In genomic region chr2:121588357-121588756, GRCh38 we compare ENCODE assay signal across 21 cellular contexts. TPM values are rescaled to one million over a fixed set of nuclear protein-coding genes. Genes with fewer than 3 reads are reported as not detected.
"Had no signal": no experiment of that assay in that cellular context is flagged by ENCODE, and none has a peak within 500 bp of the region (broad histone marks: within the 10 kb centered on the region; RNA-seq: fewer than 3 reads in every experiment).

No MANE protein-coding gene starts in this region.

- H3K9me3 Mint-ChIP-seq: naive thymus-derived CD4-positive, alpha-beta T cell; stimulated activated effector memory CD8-positive, alpha-beta T cell treated with anti-CD3 and anti-CD28 coated beads, Interleukin-12 subunit alpha, Interleukin-12 subunit beta, amount 100 ng/mL, for 72 hours had no signal

- H3K27ac ChIP-seq: cardiac muscle cell, colonic mucosa, lower lobe of right lung, neutrophil, psoas muscle, right lobe of liver, thyroid gland, uterus, VCaP had no signal

- H3K27ac Mint-ChIP-seq: naive thymus-derived CD4-positive, alpha-beta T cell; stimulated activated effector memory CD8-positive, alpha-beta T cell treated with anti-CD3 and anti-CD28 coated beads, Interleukin-12 subunit alpha, Interleukin-12 subunit beta, amount 100 ng/mL, for 72 hours had no signal

- H3K4me1 ChIP-seq: colonic mucosa, lower lobe of right lung, right lobe of liver, uterus had no signal

- H3K9me3 ChIP-seq: colonic mucosa, lower lobe of right lung, neutrophil, psoas muscle, right lobe of liver, thyroid gland, uterus had no signal

- ATAC-seq: lower lobe of right lung; naive thymus-derived CD4-positive, alpha-beta T cell; psoas muscle; right lobe of liver; stimulated activated effector memory CD8-positive, alpha-beta T cell treated with anti-CD3 and anti-CD28 coated beads, Interleukin-12 subunit alpha, Interleukin-12 subunit beta, amount 100 ng/mL, for 72 hours had no signal

- H3K27me3 ChIP-seq: cardiac muscle cell, colonic mucosa, neutrophil, right lobe of liver, thyroid gland, uterus had no signal

- DNase-seq: activated CD4-positive, alpha-beta T cell treated with anti-CD3 and anti-CD28 coated beads for 48 hours; activated naive CD4-positive, alpha-beta T cell treated with anti-CD3 and anti-CD28 coated beads, Interleukin-2, amount 50 U/mL, for 16 hours; activated T-cell treated with anti-CD3 and anti-CD28 coated beads for 4 hours; anterior cingulate cortex; colonic mucosa; effector CD4-positive, alpha-beta T cell; erythroblast; glutamatergic neuron; lower lobe of right lung; naive thymus-derived CD4-positive, alpha-beta T cell; psoas muscle; right lobe of liver; SW 1271; thyroid gland; uterus had no signal

- H3K4me3 Mint-ChIP-seq: naive thymus-derived CD4-positive, alpha-beta T cell; stimulated activated effector memory CD8-positive, alpha-beta T cell treated with anti-CD3 and anti-CD28 coated beads, Interleukin-12 subunit alpha, Interleukin-12 subunit beta, amount 100 ng/mL, for 72 hours had no signal

- H3K4me3 ChIP-seq: cardiac muscle cell, colonic mucosa, lower lobe of right lung, psoas muscle, right lobe of liver, thyroid gland, uterus had no signal

- H3K36me3 ChIP-seq: cardiac muscle cell, colonic mucosa, thyroid gland, uterus had no signal

- H3K27me3 Mint-ChIP-seq: naive thymus-derived CD4-positive, alpha-beta T cell had no signal

RNA-seq across cellular contexts. Expression of gene RNU4ATAC, which starts 57.7 kb away (rescaled TPM):
- total RNA-seq: activated CD8-positive, alpha-beta memory T cell treated with anti-CD3 and anti-CD28 coated beads for 36 hours; cardiac muscle cell; colonic mucosa; mononuclear cell; naive thymus-derived CD4-positive, alpha-beta T cell; psoas muscle; right lobe of liver; thyroid gland had no signal
- polyA plus RNA-seq: naive thymus-derived CD4-positive, alpha-beta T cell; psoas muscle had no signal
